ENCODE assay signal across 14 cellular contexts in genomic region chr2:225036431-225036830, GRCh38. TPM values are rescaled to one million over a fixed set of nuclear protein-coding genes. Genes with fewer than 3 reads are reported as not detected.
A peak's percentile ranks its signal among the peaks of the same experiment; 100 is the strongest.
DNase-seq lines count a peak whose midpoint lies in the region; ATAC-seq lines count a peak whose summit lies in the region.
"Had no signal": no experiment of that assay in that cellular context is flagged by ENCODE, and none has a peak within 500 bp of the region (broad histone marks: within the 10 kb centered on the region; RNA-seq: fewer than 3 reads in every experiment).

No MANE protein-coding gene starts in this region.

- H3K4me1 Mint-ChIP-seq in stimulated activated naive CD8-positive, alpha-beta T cell treated with anti-CD3 and anti-CD28 coated beads, Interleukin-15, amount 100 ng/mL, for 72 hours = peaks cover 81% of the 10 kb centered on the region
- peaks cover 97% of the 10 kb centered on the region for H3K4me1 Mint-ChIP-seq in activated naive CD8-positive, alpha-beta T cell treated with anti-CD3 and anti-CD28 coated beads, Interleukin-2, amount 50 U/mL, for 24 hours
- peaks cover 74 to 86% of the 10 kb centered on the region in 2 donors for H3K4me1 Mint-ChIP-seq in natural killer cell treated with Interleukin-12 subunit alpha and Interleukin-12 subunit beta and Interleukin-15 and Interleukin-18, amount 100 ng/mL, for 72 hours (ENCODE audit: low read depth in 2 of 2)

- ATAC-seq in stimulated activated naive CD8-positive, alpha-beta T cell treated with anti-CD3 and anti-CD28 coated beads, Interleukin-15, amount 100 ng/mL, for 72 hours = no peak
- ATAC-seq in stimulated activated naive CD8-positive, alpha-beta T cell treated with anti-CD3 and anti-CD28 coated beads, Interleukin-15, Interleukin-2, amounts not matched to agents 100 U/mL and 50 U/mL, for 24 hours = no peak
- no peak for ATAC-seq in activated naive CD8-positive, alpha-beta T cell treated with anti-CD3 and anti-CD28 coated beads, Interleukin-2, amount 50 U/mL, for 24 hours
- no peak for ATAC-seq in natural killer cell treated with Interleukin-12 subunit alpha and Interleukin-12 subunit beta and Interleukin-15 and Interleukin-18, amount 100 ng/mL, for 72 hours
- ATAC-seq in HG03097 (IDR thresholded peaks at IDR 0.05; ENCODE audit: low FRiP score, unreplicated experiment) (no peak), GM21528 (IDR thresholded peaks at IDR 0.05; ENCODE audit: low FRiP score, unreplicated experiment) (no peak), GM19023 (IDR thresholded peaks at IDR 0.05; ENCODE audit: unreplicated experiment) (no peak)

- peak overlapping the region; percentile 86 to 95 for H3K4me3 Mint-ChIP-seq in stimulated activated naive CD8-positive, alpha-beta T cell treated with anti-CD3 and anti-CD28 coated beads, Interleukin-15, amount 100 ng/mL, for 72 hours
- no peak overlapping the region for H3K4me3 Mint-ChIP-seq in activated naive CD8-positive, alpha-beta T cell treated with anti-CD3 and anti-CD28 coated beads, Interleukin-2, amount 50 U/mL, for 24 hours
- peak overlapping the region; percentile 96 for H3K4me3 Mint-ChIP-seq in natural killer cell treated with Interleukin-12 subunit alpha and Interleukin-12 subunit beta and Interleukin-15 and Interleukin-18, amount 100 ng/mL, for 72 hours

- H3K36me3 Mint-ChIP-seq in activated naive CD8-positive, alpha-beta T cell treated with anti-CD3 and anti-CD28 coated beads, Interleukin-2, amount 50 U/mL, for 24 hours (ENCODE audit: low read depth) = peaks cover 47% of the 10 kb centered on the region
- H3K36me3 Mint-ChIP-seq in natural killer cell treated with Interleukin-12 subunit alpha and Interleukin-12 subunit beta and Interleukin-15 and Interleukin-18, amount 100 ng/mL, for 72 hours = peaks cover 41% of the 10 kb centered on the region

- H3K9me3 Mint-ChIP-seq in stimulated activated naive CD8-positive, alpha-beta T cell treated with anti-CD3 and anti-CD28 coated beads, Interleukin-15, amount 100 ng/mL, for 72 hours = no peaks in the 10 kb centered on the region
- no peaks in the 10 kb centered on the region for H3K9me3 Mint-ChIP-seq in activated naive CD8-positive, alpha-beta T cell treated with anti-CD3 and anti-CD28 coated beads, Interleukin-2, amount 50 U/mL, for 24 hours
- H3K9me3 Mint-ChIP-seq in natural killer cell treated with Interleukin-12 subunit alpha and Interleukin-12 subunit beta and Interleukin-15 and Interleukin-18, amount 100 ng/mL, for 72 hours = no peaks in the 10 kb centered on the region

- H3K27ac Mint-ChIP-seq in stimulated activated naive CD8-positive, alpha-beta T cell treated with anti-CD3 and anti-CD28 coated beads, Interleukin-15, amount 100 ng/mL, for 72 hours = no peak overlapping the region
- peak overlapping the region; percentile 52 for H3K27ac Mint-ChIP-seq in activated naive CD8-positive, alpha-beta T cell treated with anti-CD3 and anti-CD28 coated beads, Interleukin-2, amount 50 U/mL, for 24 hours
- H3K27ac Mint-ChIP-seq in natural killer cell treated with Interleukin-12 subunit alpha and Interleukin-12 subunit beta and Interleukin-15 and Interleukin-18, amount 100 ng/mL, for 72 hours = peak overlapping the region; percentile 95 to 99

- no peaks in the 10 kb centered on the region for H3K27me3 Mint-ChIP-seq in stimulated activated naive CD8-positive, alpha-beta T cell treated with anti-CD3 and anti-CD28 coated beads, Interleukin-15, amount 100 ng/mL, for 72 hours
- H3K27me3 Mint-ChIP-seq in activated naive CD8-positive, alpha-beta T cell treated with anti-CD3 and anti-CD28 coated beads, Interleukin-2, amount 50 U/mL, for 24 hours = no peaks in the 10 kb centered on the region
- H3K27me3 Mint-ChIP-seq in natural killer cell treated with Interleukin-12 subunit alpha and Interleukin-12 subunit beta and Interleukin-15 and Interleukin-18, amount 100 ng/mL, for 72 hours = no peaks in the 10 kb centered on the region

- no peak for DNase-seq in stimulated activated naive CD8-positive, alpha-beta T cell treated with anti-CD3 and anti-CD28 coated beads, Interleukin-15, amount 100 ng/mL, for 72 hours
- no peak for DNase-seq in stimulated activated naive CD8-positive, alpha-beta T cell treated with anti-CD3 and anti-CD28 coated beads, Interleukin-15, Interleukin-2, amounts not matched to agents 100 U/mL and 50 U/mL, for 24 hours
- no peak for DNase-seq in activated naive CD8-positive, alpha-beta T cell treated with anti-CD3 and anti-CD28 coated beads, Interleukin-2, amount 50 U/mL, for 24 hours
- no peak for DNase-seq in natural killer cell treated with Interleukin-12 subunit alpha and Interleukin-12 subunit beta and Interleukin-15 and Interleukin-18, amount 100 ng/mL, for 72 hours (ENCODE audit: low spot score)
- DNase-seq: DMS79, NCI-H1417 treated with DMSO at 0.1 percent for 48 hours, NCI-H187 treated with DMSO at 0.1 percent for 48 hours, NCI-H2227 treated with DMSO at 0.1 percent for 48 hours, NCI-H510A treated with DMSO at 0.1 percent for 48 hours, NCI-H774, SHP77 had no signal

RNA-seq across cellular contexts. Expression of gene DOCK10, which starts 5.8 kb away (rescaled TPM):
- total RNA-seq in natural killer cell treated with Interleukin-12 subunit alpha and Interleukin-12 subunit beta and Interleukin-15 and Interleukin-18, amount 100 ng/mL, for 72 hours = 100 to 1,000 TPM; 334 to 378 TPM

Comparison
In these comparisons a context has a peak if more than half of its experiments do, and no peak if none do; other contexts are left out.
1. H3K27ac Mint-ChIP-seq: peak in activated naive CD8-positive, alpha-beta T cell treated with anti-CD3 and anti-CD28 coated beads, Interleukin-2, amount 50 U/mL, for 24 hours (single experiment) and natural killer cell treated with Interleukin-12 subunit alpha and Interleukin-12 subunit beta and Interleukin-15 and Interleukin-18, amount 100 ng/mL, for 72 hours (2 of 2); none in stimulated activated naive CD8-positive, alpha-beta T cell treated with anti-CD3 and anti-CD28 coated beads, Interleukin-15, amount 100 ng/mL, for 72 hours (0 of 2).